Comparison of ENCODE assay signal across 1 cellular context in genomic region chr1:6599141-6599975, GRCh38.
TF ChIP-seq lines count a peak whose summit lies in the region.

No MANE protein-coding gene starts in this region.

TF ChIP-seq in K562, 482 proteins besides CTCF, POLR2A, EP300 and RAD21:
- TF ChIP-seq PHB2 (IDR thresholded peaks at IDR 0.05; ENCODE audit: low read depth) (no peak), ZNF780A (CRISPR knock-in tag; IDR thresholded peaks at IDR 0.05) (no peak), ATF3 (IDR thresholded peaks at IDR 0.05) (peak; percentile 21; the same call in 1 of the 2 replicates), ATF3 (CRISPR knock-in tag; conservative IDR thresholded peaks at IDR 0.05) (no peak), SPI1 (IDR thresholded peaks at IDR 0.05; ENCODE audit: borderline replicate concordance, low read depth, low read length) (0 out of 2 replicates have a peak, but pooled peaks have one; percentile 42), ZBTB7A (IDR thresholded peaks at IDR 0.05; ENCODE audit: borderline replicate concordance, control insufficient read depth, low read depth, low read length) (0 out of 2 replicates have a peak, but pooled peaks have one; percentile 12), KLF10 (CRISPR knock-in tag; IDR thresholded peaks at IDR 0.05) (no peak), ZBTB9 (CRISPR knock-in tag; IDR thresholded peaks at IDR 0.05) (no peak), POLR2AphosphoS5 (IDR thresholded peaks at IDR 0.05; ENCODE audit: control insufficient read depth, insufficient read depth, low read depth, low read length) (0 out of 2 replicates have a peak, but pooled peaks have one; percentile 17), EGR1 (conservative IDR thresholded peaks at IDR 0.05) (peak; percentile 77), POLR2G (IDR thresholded peaks at IDR 0.05; ENCODE audit: low read depth, low read length) (peak; percentile 53), HMGN3 (IDR thresholded peaks at IDR 0.05; ENCODE audit: borderline replicate concordance, extremely low read depth, insufficient read length, low read depth, low read length) (peak; percentile 22), E2F8 (IDR thresholded peaks at IDR 0.05; ENCODE audit: low read depth, partially characterized antibody) (no peak), POLR2B (IDR thresholded peaks at IDR 0.05; ENCODE audit: low read depth, partially characterized antibody) (no peak), TFAP4 (CRISPR knock-in tag; IDR thresholded peaks at IDR 0.05; ENCODE audit: borderline replicate concordance) (0 out of 2 replicates have a peak, but pooled peaks have one; percentile 14), RBFOX2 (IDR thresholded peaks at IDR 0.05; ENCODE audit: low read depth, low read length) (peak; percentile 68), ZBTB33 (CRISPR knock-in tag; IDR thresholded peaks at IDR 0.05) (peak; percentile 92), FOSL1 (tag; conservative IDR thresholded peaks at IDR 0.05) (no peak)
